1 cellular context compared by ENCODE assay signal in the genomic region with DNA sequence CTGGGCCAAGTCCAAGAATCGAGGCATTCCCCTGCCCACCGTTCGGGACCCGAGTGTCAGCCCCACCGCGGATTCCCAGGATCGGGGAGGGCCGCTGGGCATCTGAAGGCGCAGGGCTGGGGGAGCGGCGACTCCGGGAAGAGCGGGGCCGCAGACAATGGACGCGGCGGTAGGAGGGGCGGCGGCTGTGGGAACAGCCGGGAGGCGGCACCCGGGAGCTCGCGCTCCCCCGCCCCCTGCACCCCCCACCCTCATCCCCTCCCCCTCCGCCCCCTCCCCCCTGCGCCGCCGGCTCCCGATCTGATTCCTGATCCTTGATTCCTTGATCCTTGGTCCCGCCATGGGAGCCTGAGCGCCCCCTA.
TF ChIP-seq lines count a peak whose summit lies in the region.

A gene (plus strand): TSS at position 281 of the 362 bp plus-strand sequence. CDS start 15,274 bp downstream, outside the sequence.

TF ChIP-seq in K562, 482 proteins besides CTCF, POLR2A, EP300 and RAD21 (continued from another document):
- TF ChIP-seq, protein P1, sequence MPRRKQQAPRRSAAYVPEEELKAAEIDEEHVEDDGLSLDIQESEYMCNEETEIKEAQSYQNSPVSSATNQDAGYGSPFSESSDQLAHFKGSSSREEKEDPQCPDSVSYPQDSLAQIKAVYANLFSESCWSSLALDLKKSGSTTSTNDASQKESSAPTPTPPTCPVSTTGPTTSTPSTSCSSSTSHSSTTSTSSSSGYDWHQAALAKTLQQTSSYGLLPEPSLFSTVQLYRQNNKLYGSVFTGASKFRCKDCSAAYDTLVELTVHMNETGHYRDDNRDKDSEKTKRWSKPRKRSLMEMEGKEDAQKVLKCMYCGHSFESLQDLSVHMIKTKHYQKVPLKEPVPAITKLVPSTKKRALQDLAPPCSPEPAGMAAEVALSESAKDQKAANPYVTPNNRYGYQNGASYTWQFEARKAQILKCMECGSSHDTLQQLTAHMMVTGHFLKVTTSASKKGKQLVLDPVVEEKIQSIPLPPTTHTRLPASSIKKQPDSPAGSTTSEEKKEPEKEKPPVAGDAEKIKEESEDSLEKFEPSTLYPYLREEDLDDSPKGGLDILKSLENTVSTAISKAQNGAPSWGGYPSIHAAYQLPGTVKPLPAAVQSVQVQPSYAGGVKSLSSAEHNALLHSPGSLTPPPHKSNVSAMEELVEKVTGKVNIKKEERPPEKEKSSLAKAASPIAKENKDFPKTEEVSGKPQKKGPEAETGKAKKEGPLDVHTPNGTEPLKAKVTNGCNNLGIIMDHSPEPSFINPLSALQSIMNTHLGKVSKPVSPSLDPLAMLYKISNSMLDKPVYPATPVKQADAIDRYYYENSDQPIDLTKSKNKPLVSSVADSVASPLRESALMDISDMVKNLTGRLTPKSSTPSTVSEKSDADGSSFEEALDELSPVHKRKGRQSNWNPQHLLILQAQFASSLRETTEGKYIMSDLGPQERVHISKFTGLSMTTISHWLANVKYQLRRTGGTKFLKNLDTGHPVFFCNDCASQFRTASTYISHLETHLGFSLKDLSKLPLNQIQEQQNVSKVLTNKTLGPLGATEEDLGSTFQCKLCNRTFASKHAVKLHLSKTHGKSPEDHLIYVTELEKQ (CRISPR knock-in tag; IDR thresholded peaks at IDR 0.05): no peak
- TF ChIP-seq TCFL5 (CRISPR knock-in tag; conservative IDR thresholded peaks at IDR 0.05) (no peak), ETV6 (IDR thresholded peaks at IDR 0.05; ENCODE audit: borderline replicate concordance in 1 of 2, low read depth in 2 of 2, low read length in 1 of 2) (no peak), ETV6 (CRISPR knock-in tag; IDR thresholded peaks at IDR 0.05; ENCODE audit: borderline replicate concordance) (no peak)
